24 cellular contexts compared by ENCODE assay signal in genomic region chr16:50932348-50932916, GRCh38.
"Had no signal": no experiment of that assay in that cellular context is flagged by ENCODE, and none has a peak within 500 bp of the region (broad histone marks: within the 10 kb centered on the region; RNA-seq: fewer than 3 reads in every experiment).

No MANE protein-coding gene starts in this region.

- H3K36me3 Mint-ChIP-seq: activated CD8-positive, alpha-beta memory T cell treated with anti-CD3 and anti-CD28 coated beads, Interleukin-2, amount 10 ng/mL, durations not matched to agents 7 days and 5 days; activated naive CD8-positive, alpha-beta T cell treated with anti-CD3 and anti-CD28 coated beads, Interleukin-2, amount 10 ng/mL, durations not matched to agents 7 days and 5 days; brain; naive B cell; stimulated activated memory B cell treated with anti-CD40 and anti-IgM and Interleukin-4, amounts not matched to agents 10 μg/mL and 1 μg/mL and 100 μg/mL, for 72 hours had no signal

- H3K27ac ChIP-seq: colonic mucosa, gastrocnemius medialis, ovary, sigmoid colon, thoracic aorta, upper lobe of left lung had no signal

- H3K4me1 ChIP-seq: colonic mucosa, gastrocnemius medialis, sigmoid colon, upper lobe of left lung had no signal

- H3K4me3 Mint-ChIP-seq: activated B cell treated with CpG ODN at 0.5 μM for 24 hours; activated CD4-positive, alpha-beta memory T cell treated with anti-CD3 and anti-CD28 coated beads, Interleukin-2, amount 10 ng/mL, durations not matched to agents 7 days and 5 days; activated CD8-positive, alpha-beta memory T cell treated with anti-CD3 and anti-CD28 coated beads, Interleukin-2, amount 10 ng/mL, durations not matched to agents 7 days and 5 days; activated naive CD8-positive, alpha-beta T cell treated with anti-CD3 and anti-CD28 coated beads, Interleukin-2, amount 10 ng/mL, durations not matched to agents 7 days and 5 days; activated T-helper 17 cell treated with anti-CD3 and anti-CD28 coated beads, Interleukin-2, amount 50 U/mL, for 72 hours; brain; central memory CD8-positive, alpha-beta T cell; endodermal cell; naive B cell; neural crest cell; stimulated activated memory B cell treated with anti-CD40 and anti-IgM and Interleukin-4, amounts not matched to agents 10 μg/mL and 1 μg/mL and 100 μg/mL, for 72 hours; T-helper 2 cell treated with Interferon-gamma antibody and Interleukin-4, amounts not matched to agents 5 μg/mL and 100 μg/mL, for 36 hours had no signal

- H3K27me3 Mint-ChIP-seq: activated B cell treated with CpG ODN at 0.5 μM for 24 hours; activated CD4-positive, alpha-beta memory T cell treated with anti-CD3 and anti-CD28 coated beads, Interleukin-2, amount 10 ng/mL, durations not matched to agents 7 days and 5 days; activated CD8-positive, alpha-beta memory T cell treated with anti-CD3 and anti-CD28 coated beads, Interleukin-2, amount 10 ng/mL, durations not matched to agents 7 days and 5 days; stimulated activated memory B cell treated with anti-CD40 and anti-IgM and Interleukin-4, amounts not matched to agents 10 μg/mL and 1 μg/mL and 100 μg/mL, for 72 hours had no signal

- H3K4me1 Mint-ChIP-seq: activated B cell treated with CpG ODN at 0.5 μM for 24 hours; activated CD4-positive, alpha-beta memory T cell treated with anti-CD3 and anti-CD28 coated beads, Interleukin-2, amount 10 ng/mL, durations not matched to agents 7 days and 5 days; activated CD8-positive, alpha-beta memory T cell treated with anti-CD3 and anti-CD28 coated beads, Interleukin-2, amount 10 ng/mL, durations not matched to agents 7 days and 5 days; activated naive CD8-positive, alpha-beta T cell treated with anti-CD3 and anti-CD28 coated beads, Interleukin-2, amount 10 ng/mL, durations not matched to agents 7 days and 5 days; activated T-helper 17 cell treated with anti-CD3 and anti-CD28 coated beads, Interleukin-2, amount 50 U/mL, for 72 hours; brain; central memory CD8-positive, alpha-beta T cell; endodermal cell; neural crest cell; stimulated activated memory B cell treated with anti-CD40 and anti-IgM and Interleukin-4, amounts not matched to agents 10 μg/mL and 1 μg/mL and 100 μg/mL, for 72 hours had no signal

- H3K9me3 ChIP-seq: colonic mucosa, gastrocnemius medialis, mucosa of descending colon, ovary, sigmoid colon, thoracic aorta, upper lobe of left lung had no signal

- H3K9me3 Mint-ChIP-seq: activated CD4-positive, alpha-beta memory T cell treated with anti-CD3 and anti-CD28 coated beads, Interleukin-2, amount 10 ng/mL, durations not matched to agents 7 days and 5 days; activated naive CD8-positive, alpha-beta T cell treated with anti-CD3 and anti-CD28 coated beads, Interleukin-2, amount 10 ng/mL, durations not matched to agents 7 days and 5 days; activated T-helper 17 cell treated with anti-CD3 and anti-CD28 coated beads, Interleukin-2, amount 50 U/mL, for 72 hours; central memory CD8-positive, alpha-beta T cell; endodermal cell; T-helper 2 cell treated with Interferon-gamma antibody and Interleukin-4, amounts not matched to agents 5 μg/mL and 100 μg/mL, for 36 hours had no signal

- ATAC-seq: activated CD8-positive, alpha-beta memory T cell treated with anti-CD3 and anti-CD28 coated beads, Interleukin-2, amount 10 ng/mL, durations not matched to agents 7 days and 5 days; activated T-helper 17 cell treated with anti-CD3 and anti-CD28 coated beads, Interleukin-2, amount 50 U/mL, for 72 hours; gastrocnemius medialis; mucosa of descending colon; stimulated activated memory B cell treated with anti-CD40 and anti-IgM and Interleukin-4, amounts not matched to agents 10 μg/mL and 1 μg/mL and 100 μg/mL, for 72 hours had no signal

- H3K4me3 ChIP-seq: colonic mucosa, gastrocnemius medialis, mucosa of descending colon, ovary, sigmoid colon, thoracic aorta, upper lobe of left lung had no signal

- DNase-seq: activated B cell treated with CpG ODN at 0.5 μM for 24 hours; activated CD4-positive, alpha-beta memory T cell treated with anti-CD3 and anti-CD28 coated beads, Interleukin-2, amount 10 ng/mL, durations not matched to agents 7 days and 5 days; activated CD4-positive, alpha-beta T cell treated with anti-CD3 and anti-CD28 coated beads for 4 hours; activated CD8-positive, alpha-beta memory T cell treated with anti-CD3 and anti-CD28 coated beads, Interleukin-2, amount 10 ng/mL, durations not matched to agents 7 days and 5 days; activated naive CD4-positive, alpha-beta T cell; activated naive CD8-positive, alpha-beta T cell treated with anti-CD3 and anti-CD28 coated beads, Interleukin-2, amount 10 ng/mL, durations not matched to agents 7 days and 5 days; colonic mucosa; endodermal cell; gastrocnemius medialis; head of caudate nucleus; mesenchymal stem cell; mucosa of descending colon; naive B cell; ovary; sigmoid colon; stimulated activated CD4-positive, alpha-beta T cell treated with anti-CD3 and anti-CD28 coated beads, Interleukin-4, amount 100 ng/mL, for 4 hours; upper lobe of left lung had no signal

- H3K36me3 ChIP-seq: colonic mucosa, gastrocnemius medialis, ovary, sigmoid colon, thoracic aorta, upper lobe of left lung had no signal

- H3K27ac Mint-ChIP-seq: activated B cell treated with CpG ODN at 0.5 μM for 24 hours; activated CD4-positive, alpha-beta memory T cell treated with anti-CD3 and anti-CD28 coated beads, Interleukin-2, amount 10 ng/mL, durations not matched to agents 7 days and 5 days; activated CD8-positive, alpha-beta memory T cell treated with anti-CD3 and anti-CD28 coated beads, Interleukin-2, amount 10 ng/mL, durations not matched to agents 7 days and 5 days; activated naive CD8-positive, alpha-beta T cell treated with anti-CD3 and anti-CD28 coated beads, Interleukin-2, amount 10 ng/mL, durations not matched to agents 7 days and 5 days; activated T-helper 17 cell treated with anti-CD3 and anti-CD28 coated beads, Interleukin-2, amount 50 U/mL, for 72 hours; brain; endodermal cell; naive B cell; stimulated activated memory B cell treated with anti-CD40 and anti-IgM and Interleukin-4, amounts not matched to agents 10 μg/mL and 1 μg/mL and 100 μg/mL, for 72 hours; T-helper 2 cell treated with Interferon-gamma antibody and Interleukin-4, amounts not matched to agents 5 μg/mL and 100 μg/mL, for 36 hours had no signal

- H3K27me3 ChIP-seq: colonic mucosa, gastrocnemius medialis, ovary, upper lobe of left lung had no signal
